In the genomic region with DNA sequence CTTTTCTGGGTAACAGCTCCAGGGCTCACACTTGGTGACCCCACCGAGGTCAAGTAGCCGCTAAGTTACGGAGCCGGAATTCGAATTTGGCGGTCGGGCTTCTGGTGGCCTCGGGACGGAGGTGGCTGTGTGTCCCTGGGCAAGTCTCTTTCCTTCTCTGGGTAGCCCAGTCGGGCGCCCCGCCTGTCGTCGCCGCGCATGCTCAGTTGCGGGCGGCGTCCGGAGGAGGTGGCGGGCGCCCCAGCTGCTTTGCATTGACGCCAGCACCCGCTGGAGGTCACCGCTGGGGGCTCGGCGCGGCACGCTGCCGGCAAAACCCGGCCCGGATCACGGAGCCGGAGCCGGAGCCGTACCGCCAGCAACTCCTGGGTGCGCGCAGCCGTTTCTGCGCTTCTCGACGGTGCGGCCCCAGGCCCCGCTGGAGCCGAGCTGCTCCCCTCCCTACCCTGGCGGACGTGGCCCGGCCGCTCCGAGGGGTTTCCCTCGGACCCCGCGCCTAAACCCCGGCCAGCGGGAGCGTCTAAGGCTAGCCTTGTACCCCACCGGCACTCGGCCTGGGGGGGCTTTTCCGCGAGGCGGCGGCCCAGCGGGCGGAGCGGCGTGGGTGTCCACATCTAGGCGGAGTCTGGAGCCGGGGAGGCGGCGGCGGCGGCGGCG, we compare ENCODE assay signal across 8 cellular contexts. TPM values are rescaled to one million over a fixed set of nuclear protein-coding genes. Genes with fewer than 3 reads are reported as not detected.
A peak's percentile ranks its signal among the peaks of the same experiment; 100 is the strongest.
DNase-seq lines count a peak whose midpoint lies in the region; ATAC-seq and TF ChIP-seq lines count a peak whose summit lies in the region.

No MANE protein-coding gene starts in this region.

- peak overlapping the region; percentile 92 for H3K4me3 Mint-ChIP-seq in chondrocyte (ENCODE audit: unreplicated experiment)

- H3K4me1 Mint-ChIP-seq in chondrocyte (ENCODE audit: low read depth), result peaks cover 28% of the 10 kb centered on the region

- H3K4me3 ChIP-seq in AG10803 (ENCODE audit: low read length), result peak overlapping the region; percentile 89

- peak overlapping the region; percentile 93 for H3K27ac ChIP-seq in layer of hippocampus (ENCODE audit: low read depth, low read length)

- no peaks in the 10 kb centered on the region for H3K27me3 ChIP-seq in layer of hippocampus (ENCODE audit: control insufficient read depth, insufficient read depth, low read length)

- ATAC-seq in GM19023 (IDR thresholded peaks at IDR 0.05; ENCODE audit: unreplicated experiment) (peak; percentile 68), HG03196 (IDR thresholded peaks at IDR 0.05; ENCODE audit: unreplicated experiment) (peak; percentile 60)
- ATAC-seq in activated CD4-positive, CD25-positive, alpha-beta regulatory T cell treated with anti-CD3 and anti-CD28 coated beads, Interleukin-2, amount 50 U/mL, for 24 hours, result peak; percentile 76 to 79

- H3K27ac Mint-ChIP-seq in chondrocyte (ENCODE audit: unreplicated experiment), result peak overlapping the region; percentile 92

- DNase-seq in AG10803 (ENCODE audit: low read depth) (peak; percentile 96), NCI-H345 treated with DMSO at 0.1 percent for 48 hours (lab: John Stamatoyannopoulos, UW; ENCODE audit: unreplicated experiment) (peak; percentile 67), chondrocyte (ENCODE audit: low spot score) (peak; percentile 96)
- DNase-seq in stimulated activated CD4-positive, alpha-beta T cell treated with anti-CD3 and anti-CD28 coated beads, Interleukin-1b, Interleukin-23, amount 100 ng/mL, for 24 hours (ENCODE audit: low read depth in 4 of 4, low spot score in 1 of 4), result peak; percentile 81 to 90 (median 86)

- H3K27me3 Mint-ChIP-seq in chondrocyte (ENCODE audit: low read depth), result no peaks in the 10 kb centered on the region

- H3K9me3 Mint-ChIP-seq in chondrocyte (ENCODE audit: low read depth), result no peaks in the 10 kb centered on the region

- no peak for TF ChIP-seq CTCF in AG10803 (conservative IDR thresholded peaks at IDR 0.05; ENCODE audit: low read length)
- no peak for TF ChIP-seq CTCF in chondrocyte (IDR thresholded peaks at IDR 0.05)

- peaks cover under 1% of the 10 kb centered on the region for H3K36me3 Mint-ChIP-seq in chondrocyte (ENCODE audit: low read depth)

RNA-seq across cellular contexts. Expression of gene PDE8A, which starts 0.5 kb away (rescaled TPM):
- 21.1 to 23.8 TPM (median 22.7 TPM) in 3 replicates for total RNA-seq in chondrocyte

Comparison
In these comparisons a context has a peak if more than half of its experiments do, and no peak if none do; other contexts are left out.
1. Peak in every context shown above with its lines: DNase-seq, ATAC-seq, H3K4me3 ChIP-seq and H3K27ac ChIP-seq.